19 cellular contexts compared by ENCODE assay signal in genomic region chr2:15714609-15715008, GRCh38.
A peak's percentile ranks its signal among the peaks of the same experiment; 100 is the strongest.
DNase-seq lines count a peak whose midpoint lies in the region; ATAC-seq, FAIRE-seq and TF ChIP-seq lines count a peak whose summit lies in the region.
"Had no signal": no experiment of that assay in that cellular context is flagged by ENCODE, and none has a peak within 500 bp of the region (broad histone marks: within the 10 kb centered on the region; RNA-seq: fewer than 3 reads in every experiment).

No MANE protein-coding gene starts in this region.

- H3K9ac ChIP-seq in keratinocyte (ENCODE audit: control insufficient read depth, extremely low read depth, insufficient read depth, low read length): no peak overlapping the region
- no peak overlapping the region for H3K9ac ChIP-seq in HepG2 (ENCODE audit: insufficient read depth, low read depth, low read length)
- H3K9ac ChIP-seq: GM23248 had no signal

- H3K4me2 ChIP-seq in keratinocyte (ENCODE audit: control insufficient read depth, extremely low read depth, insufficient read depth, low read depth, low read length) (no peak overlapping the region), HepG2 (ENCODE audit: low read depth, low read length) (no peak overlapping the region)

- peak overlapping the region; percentile 25 for H3K27ac ChIP-seq in RWPE2 (ENCODE audit: poor library complexity, severe bottlenecking)
- H3K27ac ChIP-seq in keratinocyte (ENCODE audit: control insufficient read depth, insufficient read depth, low read length): no peak overlapping the region
- no peak overlapping the region for H3K27ac ChIP-seq in HepG2 (ENCODE audit: extremely low read length, insufficient read depth, low read length)
- H3K27ac ChIP-seq: C4-2B, GM23248 had no signal

- DNase-seq in RWPE2 (ENCODE audit: low spot score) (no peak), epithelial cell of esophagus (ENCODE audit: low read depth) (peak; percentile 48), keratinocyte (ENCODE audit: low read depth, low spot score) (no peak), COLO668 (lab: John Stamatoyannopoulos, UW; ENCODE audit: unreplicated experiment) (no peak), HepG2 (ENCODE audit: low spot score) (no peak), NCI-H226 (no peak)
- DNase-seq: ACHN; Calu3; CD4-positive, alpha-beta T cell; DMS79 treated with DMSO at 0.1 percent for 48 hours; GF-D8; GM23248; HFFc6; KG1 had no signal

- peak; percentile 62 for FAIRE-seq in keratinocyte (lab: Jason Lieb, UNC)
- FAIRE-seq in HepG2 (lab: Jason Lieb, UNC): no peak
- FAIRE-seq: A204.1, HTR-8/SVneo had no signal

- dilution Hi-C loops in keratinocyte (cut with MboI; ENCODE audit: extremely low pct_ligation_motif_present, low sequenced_read_pairs): no loop called here

- TF ChIP-seq CTCF in RWPE2 (IDR thresholded peaks at IDR 0.05; ENCODE audit: poor library complexity, severe bottlenecking) (no peak), epithelial cell of esophagus (IDR thresholded peaks at IDR 0.05; ENCODE audit: insufficient read depth, low read depth, low read length, missing control alignments) (no peak), keratinocyte (optimal IDR thresholded peaks at IDR 0.05 in 1 of 3, IDR thresholded peaks at IDR 0.05 in 1 of 3, conservative IDR thresholded peaks at IDR 0.05 in 1 of 3; ENCODE audit: extremely low read depth in 1 of 3, insufficient read depth in 2 of 3, low read length in 3 of 3) (no peak), HepG2 (CRISPR knock-in tag; IDR thresholded peaks at IDR 0.05) (no peak)

- H3K9me3 ChIP-seq in RWPE2 (ENCODE audit: severe bottlenecking): no peaks in the 10 kb centered on the region
- peaks cover 2% of the 10 kb centered on the region for H3K9me3 ChIP-seq in keratinocyte (ENCODE audit: control insufficient read depth, low read depth, low read length)
- H3K9me3 ChIP-seq in HepG2 (ENCODE audit: low read length): no peaks in the 10 kb centered on the region

- intact Hi-C loops in HepG2 (cut with micrococcal nuclease; ENCODE audit: unreplicated experiment): no loop called here

- no peaks in the 10 kb centered on the region for H3K79me2 ChIP-seq in keratinocyte (ENCODE audit: control insufficient read depth, insufficient read depth, low read length)
- H3K79me2 ChIP-seq in HepG2 (ENCODE audit: insufficient read depth, low read length): no peaks in the 10 kb centered on the region

- H3K4me1 ChIP-seq in RWPE2 (ENCODE audit: insufficient read depth, poor library complexity, severe bottlenecking) (peaks cover 5% of the 10 kb centered on the region), keratinocyte (ENCODE audit: control insufficient read depth, extremely low read depth, insufficient read depth, low read length) (no peaks in the 10 kb centered on the region), HepG2 (ENCODE audit: insufficient read depth, low read length) (no peaks in the 10 kb centered on the region)

- CTCF ChIA-PET in HepG2 (lab: Yijun Ruan, JAX; ENCODE audit: low intra/inter-chr PET ratio, low total read pairs): no interaction called here

- H3K27me3 ChIP-seq in RWPE2 (ENCODE audit: insufficient read depth, poor library complexity, severe bottlenecking): no peaks in the 10 kb centered on the region
- no peaks in the 10 kb centered on the region for H3K27me3 ChIP-seq in keratinocyte (ENCODE audit: control insufficient read depth, extremely low read depth, insufficient read depth, low read length)
- H3K27me3 ChIP-seq in HepG2 (ENCODE audit: control insufficient read depth in 1 of 2, insufficient read depth in 2 of 2, low read length in 2 of 2): peaks cover 0 to 16% of the 10 kb centered on the region in 2 experiments; a peak in 3 of 5 replicates

- no peaks in the 10 kb centered on the region for H3K36me3 ChIP-seq in RWPE2 (ENCODE audit: low read depth)
- H3K36me3 ChIP-seq in keratinocyte (ENCODE audit: control insufficient read depth in 2 of 2, extremely low read depth in 1 of 2, insufficient read depth in 2 of 2, low read length in 2 of 2): no peaks in the 10 kb centered on the region
- H3K36me3 ChIP-seq in HepG2 (replicated peaks in 1 of 2; ENCODE audit: control insufficient read depth in 1 of 2, insufficient read depth in 2 of 2, low read length in 2 of 2): no peaks in the 10 kb centered on the region

- no peak for TF ChIP-seq RAD21 in HepG2 (CRISPR knock-in tag; IDR thresholded peaks at IDR 0.05)

- no peak for TF ChIP-seq POLR2A in HepG2 (IDR thresholded peaks at IDR 0.05; ENCODE audit: insufficient read depth in 1 of 2, low read depth in 2 of 2, low read length in 2 of 2)

- no peak for TF ChIP-seq EP300 in HepG2 (IDR thresholded peaks at IDR 0.05; ENCODE audit: low read depth in 2 of 2, low read length in 2 of 2)
- TF ChIP-seq EP300 in HepG2 (CRISPR knock-in tag; IDR thresholded peaks at IDR 0.05; ENCODE audit: borderline replicate concordance): no peak

- H3K9me1 ChIP-seq in keratinocyte (ENCODE audit: control insufficient read depth, extremely low read depth, insufficient read depth, low read length): no peaks in the 10 kb centered on the region

- H4K20me1 ChIP-seq in keratinocyte (ENCODE audit: control insufficient read depth, extremely low read depth, insufficient read depth, low read length) (no peaks in the 10 kb centered on the region), HepG2 (ENCODE audit: insufficient read depth, low read length) (no peaks in the 10 kb centered on the region)

- ATAC-seq in RWPE2 (ENCODE audit: low read depth): peak; percentile 76
- ATAC-seq in GM19035 (IDR thresholded peaks at IDR 0.05; ENCODE audit: unreplicated experiment): no peak
- no peak for ATAC-seq in HepG2
- ATAC-seq: HCT116 had no signal

- in situ Hi-C loops in HepG2 (cut with HindIII; ENCODE audit: extremely low pct_ligation_motif_present, low pct_unique_long_range_greater_than_20kb): no loop called here

- no peak overlapping the region for H2AFZ ChIP-seq in keratinocyte (ENCODE audit: control insufficient read depth, low read length)
- no peak overlapping the region for H2AFZ ChIP-seq in HepG2 (ENCODE audit: low read length)
- H2AFZ ChIP-seq: GM23248 had no signal

- BruUV-seq in HepG2 (replicated peaks; lab: Mats Ljungman, UMichigan): no TSS peak

- no peak overlapping the region for H3K4me3 ChIP-seq in RWPE2 (ENCODE audit: severe bottlenecking)
- H3K4me3 ChIP-seq in epithelial cell of esophagus (ENCODE audit: low read length): no peak overlapping the region
- no peak overlapping the region for H3K4me3 ChIP-seq in keratinocyte (ENCODE audit: control insufficient read depth in 2 of 3, extremely low read depth in 1 of 3, insufficient read depth in 2 of 3, low read depth in 1 of 3, low read length in 3 of 3)
- H3K4me3 ChIP-seq in HepG2 (replicated peaks in 1 of 3; ENCODE audit: insufficient read depth in 1 of 3, low read depth in 2 of 3, low read length in 3 of 3): no peak overlapping the region
- H3K4me3 ChIP-seq: GM23248 had no signal

- POLR2A ChIA-PET in HepG2 (lab: Yijun Ruan, JAX): no interaction called here

- WGBS in HepG2 (ENCODE audit: low lambda C conversion rate): 40% methylated on average over 1 of the region's 1 CpG

TF ChIP-seq in HepG2, 621 proteins besides CTCF, POLR2A, EP300 and RAD21 (continues in another document):
- TF ChIP-seq NFE2L1 (CRISPR knock-in tag; IDR thresholded peaks at IDR 0.05; ENCODE audit: borderline replicate concordance) (no peak), HES4 (CRISPR knock-in tag; IDR thresholded peaks at IDR 0.05; ENCODE audit: borderline replicate concordance) (no peak), ATF1 (CRISPR knock-in tag; IDR thresholded peaks at IDR 0.05) (no peak), ZMYM3 (CRISPR knock-in tag; IDR thresholded peaks at IDR 0.05) (no peak), ZNF17 (CRISPR knock-in tag; IDR thresholded peaks at IDR 0.05) (no peak), THAP11 (CRISPR knock-in tag; IDR thresholded peaks at IDR 0.05) (no peak), XBP1 (CRISPR knock-in tag; IDR thresholded peaks at IDR 0.05) (no peak), ZNF331 (CRISPR knock-in tag; IDR thresholded peaks at IDR 0.05) (no peak), ZNF260 (CRISPR knock-in tag; IDR thresholded peaks at IDR 0.05; ENCODE audit: borderline replicate concordance, low read depth) (no peak), ZNF746 (CRISPR knock-in tag; IDR thresholded peaks at IDR 0.05) (no peak), TBX2 (CRISPR knock-in tag; IDR thresholded peaks at IDR 0.05; ENCODE audit: borderline replicate concordance) (no peak)
- TF ChIP-seq, protein P1, sequence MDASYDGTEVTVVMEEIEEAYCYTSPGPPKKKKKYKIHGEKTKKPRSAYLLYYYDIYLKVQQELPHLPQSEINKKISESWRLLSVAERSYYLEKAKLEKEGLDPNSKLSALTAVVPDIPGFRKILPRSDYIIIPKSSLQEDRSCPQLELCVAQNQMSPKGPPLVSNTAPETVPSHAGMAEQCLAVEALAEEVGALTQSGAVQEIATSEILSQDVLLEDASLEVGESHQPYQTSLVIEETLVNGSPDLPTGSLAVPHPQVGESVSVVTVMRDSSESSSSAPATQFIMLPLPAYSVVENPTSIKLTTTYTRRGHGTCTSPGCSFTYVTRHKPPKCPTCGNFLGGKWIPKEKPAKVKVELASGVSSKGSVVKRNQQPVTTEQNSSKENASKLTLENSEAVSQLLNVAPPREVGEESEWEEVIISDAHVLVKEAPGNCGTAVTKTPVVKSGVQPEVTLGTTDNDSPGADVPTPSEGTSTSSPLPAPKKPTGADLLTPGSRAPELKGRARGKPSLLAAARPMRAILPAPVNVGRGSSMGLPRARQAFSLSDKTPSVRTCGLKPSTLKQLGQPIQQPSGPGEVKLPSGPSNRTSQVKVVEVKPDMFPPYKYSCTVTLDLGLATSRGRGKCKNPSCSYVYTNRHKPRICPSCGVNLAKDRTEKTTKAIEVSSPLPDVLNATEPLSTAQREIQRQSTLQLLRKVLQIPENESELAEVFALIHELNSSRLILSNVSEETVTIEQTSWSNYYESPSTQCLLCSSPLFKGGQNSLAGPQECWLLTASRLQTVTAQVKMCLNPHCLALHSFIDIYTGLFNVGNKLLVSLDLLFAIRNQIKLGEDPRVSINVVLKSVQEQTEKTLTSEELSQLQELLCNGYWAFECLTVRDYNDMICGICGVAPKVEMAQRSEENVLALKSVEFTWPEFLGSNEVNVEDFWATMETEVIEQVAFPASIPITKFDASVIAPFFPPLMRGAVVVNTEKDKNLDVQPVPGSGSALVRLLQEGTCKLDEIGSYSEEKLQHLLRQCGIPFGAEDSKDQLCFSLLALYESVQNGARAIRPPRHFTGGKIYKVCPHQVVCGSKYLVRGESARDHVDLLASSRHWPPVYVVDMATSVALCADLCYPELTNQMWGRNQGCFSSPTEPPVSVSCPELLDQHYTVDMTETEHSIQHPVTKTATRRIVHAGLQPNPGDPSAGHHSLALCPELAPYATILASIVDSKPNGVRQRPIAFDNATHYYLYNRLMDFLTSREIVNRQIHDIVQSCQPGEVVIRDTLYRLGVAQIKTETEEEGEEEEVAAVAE (CRISPR knock-in tag; IDR thresholded peaks at IDR 0.05; ENCODE audit: borderline replicate concordance): no peak
